Comparison of ENCODE assay signal across 2 cellular contexts in the genomic region with DNA sequence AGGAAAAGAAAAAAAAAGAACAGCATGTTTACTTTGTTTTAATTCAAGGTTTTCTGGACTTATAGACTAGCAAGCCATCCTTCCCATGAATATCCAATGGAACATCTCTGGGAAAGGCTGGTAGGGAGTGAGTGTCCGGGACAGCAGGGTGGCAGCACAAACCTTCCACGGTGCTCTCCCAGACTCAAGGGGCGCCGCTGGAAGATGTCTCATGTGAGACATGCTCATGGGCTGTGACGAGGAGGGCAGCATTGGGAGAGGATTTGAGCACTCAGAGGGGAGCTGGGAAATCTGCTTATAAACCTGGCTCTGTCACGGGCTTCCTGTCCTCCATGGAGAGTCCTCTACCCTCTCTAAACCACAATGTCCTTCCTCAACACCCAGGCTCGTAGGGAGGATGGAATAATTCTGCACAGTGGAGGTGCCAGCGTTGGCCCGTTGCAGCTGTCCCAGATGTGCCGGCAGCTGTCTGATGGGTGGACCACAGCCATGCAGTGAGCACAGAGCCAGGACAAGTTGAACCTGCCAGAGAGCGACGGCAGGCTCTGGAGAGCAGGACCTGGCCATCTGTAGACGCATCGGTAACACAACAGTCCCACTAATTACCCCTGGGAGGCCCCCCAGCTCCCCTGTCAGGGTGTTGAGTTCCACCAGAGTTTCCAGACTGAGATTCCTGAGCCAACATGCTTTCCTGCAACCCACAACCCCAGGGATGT.
TF ChIP-seq lines count a peak whose summit lies in the region.

No MANE protein-coding gene starts in this region.

TF ChIP-seq in WTC11, 78 proteins besides CTCF, POLR2A, EP300 and RAD21:
- TF ChIP-seq STAT6 (CRISPR knock-in tag; conservative IDR thresholded peaks at IDR 0.05; ENCODE audit: low read depth) (no peak), PRDM15 (CRISPR knock-in tag; IDR thresholded peaks at IDR 0.05) (no peak), TEAD1 (CRISPR knock-in tag; IDR thresholded peaks at IDR 0.05) (no peak)
- TF ChIP-seq, protein P1, sequence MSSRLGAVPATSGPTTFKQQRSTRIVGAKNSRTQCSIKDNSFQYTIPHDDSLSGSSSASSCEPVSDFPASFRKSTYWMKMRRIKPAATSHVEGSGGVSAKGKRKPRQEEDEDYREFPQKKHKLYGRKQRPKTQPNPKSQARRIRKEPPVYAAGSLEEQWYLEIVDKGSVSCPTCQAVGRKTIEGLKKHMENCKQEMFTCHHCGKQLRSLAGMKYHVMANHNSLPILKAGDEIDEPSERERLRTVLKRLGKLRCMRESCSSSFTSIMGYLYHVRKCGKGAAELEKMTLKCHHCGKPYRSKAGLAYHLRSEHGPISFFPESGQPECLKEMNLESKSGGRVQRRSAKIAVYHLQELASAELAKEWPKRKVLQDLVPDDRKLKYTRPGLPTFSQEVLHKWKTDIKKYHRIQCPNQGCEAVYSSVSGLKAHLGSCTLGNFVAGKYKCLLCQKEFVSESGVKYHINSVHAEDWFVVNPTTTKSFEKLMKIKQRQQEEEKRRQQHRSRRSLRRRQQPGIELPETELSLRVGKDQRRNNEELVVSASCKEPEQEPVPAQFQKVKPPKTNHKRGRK (CRISPR knock-in tag; IDR thresholded peaks at IDR 0.05; ENCODE audit: borderline replicate concordance): peak; percentile 69; the same call in 1 of the 2 replicates

TF ChIP-seq in H1, 55 proteins besides CTCF, POLR2A, EP300 and RAD21 (continued from another document):
- TF ChIP-seq USF2 (IDR thresholded peaks at IDR 0.05; ENCODE audit: low read length) (no peak), FOSL1 (IDR thresholded peaks at IDR 0.05; ENCODE audit: insufficient read depth, low read depth, low read length) (no peak), KDM4A (IDR thresholded peaks at IDR 0.05; ENCODE audit: low read depth, low read length, severe bottlenecking) (no peak), CEBPB (IDR thresholded peaks at IDR 0.05; ENCODE audit: low read depth, low read length) (no peak), SIN3A (conservative IDR thresholded peaks at IDR 0.05 in 1 of 2, IDR thresholded peaks at IDR 0.05 in 1 of 2; ENCODE audit: low read depth in 1 of 2, low read length in 2 of 2) (no peak), CTBP2 (IDR thresholded peaks at IDR 0.05; ENCODE audit: borderline replicate concordance, insufficient read depth, insufficient read length, low read length) (no peak), SRF (IDR thresholded peaks at IDR 0.05; ENCODE audit: low read depth, low read length) (no peak)
